ENCODE assay signal across 8 cellular contexts in the genomic region with DNA sequence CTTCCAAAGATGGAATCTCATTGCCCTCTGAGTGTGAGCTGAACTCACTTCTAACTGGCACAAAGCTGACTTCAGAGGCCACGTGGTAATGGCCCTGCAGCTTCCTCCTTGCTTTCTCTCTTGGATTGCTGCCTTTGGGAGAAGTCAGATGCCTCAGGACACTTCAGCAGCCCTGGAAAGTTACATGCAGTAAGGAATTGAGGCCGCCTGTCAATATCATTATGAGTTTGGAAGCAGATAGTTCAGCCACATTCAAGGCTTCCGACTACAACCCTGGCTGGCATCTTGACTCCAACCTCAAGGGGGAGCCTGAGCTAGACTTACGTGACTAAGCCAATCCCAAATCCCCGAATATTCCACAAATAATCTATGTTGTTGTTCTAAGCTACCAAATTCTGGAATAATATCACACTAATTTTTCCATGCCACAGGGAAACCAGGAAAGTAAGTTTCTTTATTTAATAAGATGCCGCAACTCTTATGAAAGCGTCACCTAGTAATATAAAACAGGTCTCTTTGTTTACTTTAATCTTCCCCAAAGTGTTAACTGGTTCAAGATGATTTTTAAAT. TPM values are rescaled to one million over a fixed set of nuclear protein-coding genes. Genes with fewer than 3 reads are reported as not detected.
DNase-seq lines count a peak whose midpoint lies in the region; ATAC-seq and TF ChIP-seq lines count a peak whose summit lies in the region.

No MANE protein-coding gene starts in this region.

- H3K4me1 ChIP-seq in spleen: peaks cover 0 to 22% (median 9%) of the 10 kb centered on the region in 6 donors

- H3K4me3 Mint-ChIP-seq in effector memory CD8-positive, alpha-beta T cell: no peak overlapping the region

- no peaks in the 10 kb centered on the region for H3K9me3 Mint-ChIP-seq in effector memory CD8-positive, alpha-beta T cell

- WGBS in spleen, 5 donors: 43 to 64% (median 57%) methylated on average over 7 of the region's 7 CpGs

- no peaks in the 10 kb centered on the region for H3K27me3 ChIP-seq in MG63
- H3K27me3 ChIP-seq in spleen (replicated peaks in 1 of 7): no peaks in the 10 kb centered on the region

- no peaks in the 10 kb centered on the region for H3K27me3 Mint-ChIP-seq in effector memory CD8-positive, alpha-beta T cell

- ATAC-seq in effector memory CD8-positive, alpha-beta T cell (replicated peaks): no peak

- no peaks in the 10 kb centered on the region for H3K9me3 ChIP-seq in MG63
- no peaks in the 10 kb centered on the region for H3K9me3 ChIP-seq in spleen

- H3K27ac ChIP-seq in spleen: peak overlapping the region in 5 of 8 donors; percentile 7 to 41 (median 29)

- H3K4me3 ChIP-seq in MG63 (no peak overlapping the region), astrocyte of the cerebellum (ENCODE audit: low read depth, low read length) (no peak overlapping the region), spleen (no peak overlapping the region)

- intact Hi-C loops in spleen (cut with DNase I; ENCODE audit: low total_unique reads): loop anchor here (5.0 kb wide), 1 partner anchor 252 kb away; no protein-coding TSS in a partner anchor

- peaks cover 65% of the 10 kb centered on the region for H3K36me3 ChIP-seq in MG63
- peaks cover 0 to 92% (median 46%) of the 10 kb centered on the region in 6 donors for H3K36me3 ChIP-seq in spleen

- DNase-seq in NCI-H2081 (lab: John Stamatoyannopoulos, UW) (peak; percentile 24 to 31), NCI-H2081 treated with DMSO at 0.1 percent for 48 hours (lab: John Stamatoyannopoulos, UW) (no peak), MG63 (peak; percentile 77), astrocyte of the cerebellum (ENCODE audit: low read depth) (peak; percentile 64), hypothalamus (lab: John Stamatoyannopoulos, UW) (peak in 34 of 51 donors; percentile 1 to 66 (median 23)), spleen (no peak), activated gamma-delta T cell (lab: John Stamatoyannopoulos, UW) (no peak)
- no peak for DNase-seq in effector memory CD8-positive, alpha-beta T cell

- in situ Hi-C loops in astrocyte of the cerebellum (cut with HindIII; ENCODE audit: low sequenced_read_pairs): loop anchor here (25.0 kb wide), 1 partner anchor 112 kb away; no protein-coding TSS in a partner anchor

- TF ChIP-seq CTCF in astrocyte of the cerebellum (IDR thresholded peaks at IDR 0.05; ENCODE audit: low read depth, low read length, missing control alignments) (peak; percentile 91), spleen (IDR thresholded peaks at IDR 0.05 in 8 of 11, conservative IDR thresholded peaks at IDR 0.05 in 3 of 11) (peak in 10 of 11 experiments; percentile 18 to 73 (median 56))

- no peak overlapping the region for H3K27ac Mint-ChIP-seq in effector memory CD8-positive, alpha-beta T cell

- TF ChIP-seq POLR2A in spleen (IDR thresholded peaks at IDR 0.05): no peak

- H3K4me1 Mint-ChIP-seq in effector memory CD8-positive, alpha-beta T cell (ENCODE audit: low read depth in 2 of 2): peaks cover 4 to 5% of the 10 kb centered on the region in 2 donors

- H3K36me3 Mint-ChIP-seq in effector memory CD8-positive, alpha-beta T cell (ENCODE audit: insufficient read depth): peaks cover 62% of the 10 kb centered on the region

RNA-seq across cellular contexts. Expression of a gene that starts 13.6 kb away (rescaled TPM):
- total RNA-seq in MG63 (2014; rRNA removed; shearing (Covaris generic); ENCODE audit: low replicate concordance): 110 and 122 TPM in 2 replicates
- total RNA-seq in spleen: 10 to 100 TPM; 23.6 to 29.2 (median 27.1) TPM
- 10 to 100 TPM; 14.7 to 24.7 (median 19.9) TPM for polyA plus RNA-seq in spleen

RNA-seq across cellular contexts. Expression of a gene that starts 18.0 kb away (rescaled TPM):
- total RNA-seq in MG63 (2014; rRNA removed; shearing (Covaris generic); ENCODE audit: low replicate concordance): 0.03 TPM in 1 of 2 replicates, not detected in the other
- 100 to 1,000 TPM in 6 of 7 donors, 10 to 100 TPM in 1; 59.0 to 135 (median 114) TPM for total RNA-seq in spleen
- 10 to 100 TPM in 2 of 3 donors, 1 to 10 TPM in 1; 9.6 to 29.9 (median 23.3) TPM for polyA plus RNA-seq in spleen

Comparison
In these comparisons a context has a peak if more than half of its experiments do, and no peak if none do; other contexts are left out.
1. DNase-seq: peak in NCI-H2081 (2 of 2), MG63 (single experiment), astrocyte of the cerebellum (single experiment) and hypothalamus (34 of 51); none in NCI-H2081 treated with DMSO at 0.1 percent for 48 hours (single experiment), spleen (single experiment), effector memory CD8-positive, alpha-beta T cell (0 of 3) and activated gamma-delta T cell (single experiment).
2. RNA of a gene that starts 18.0 kb away (total RNA-seq): 59.0 to 135 TPM in spleen; 0.03 TPM in MG63; every median in the first group is over 10 times any median in the second.